Comparison of ENCODE assay signal across 1 cellular context in genomic region chr19:47231215-47232054, GRCh38.
TF ChIP-seq lines count a peak whose summit lies in the region.

No MANE protein-coding gene starts in this region.

TF ChIP-seq in K562, 482 proteins besides CTCF, POLR2A, EP300 and RAD21 (continued from another document):
- TF ChIP-seq ZNF592 (IDR thresholded peaks at IDR 0.05) = no peak
- TF ChIP-seq MYC (IDR thresholded peaks at IDR 0.05; ENCODE audit: low read depth, low read length) = peak; percentile 24
- TF ChIP-seq MYC (CRISPR knock-in tag; IDR thresholded peaks at IDR 0.05; ENCODE audit: borderline replicate concordance, low read depth) = peak; percentile 51; the same call in 1 of the 2 replicates
- TF ChIP-seq FOXP1 (CRISPR knock-in tag; IDR thresholded peaks at IDR 0.05) = no peak
- peak in 1 of 2 experiments; percentile 60; a peak in 1 of 4 replicates for TF ChIP-seq KDM4B (IDR thresholded peaks at IDR 0.05; ENCODE audit: borderline replicate concordance in 2 of 2, low read depth in 1 of 2)
- no peak for TF ChIP-seq CBX1 (IDR thresholded peaks at IDR 0.05; ENCODE audit: low read depth)
- TF ChIP-seq CXXC5 (CRISPR knock-in tag; IDR thresholded peaks at IDR 0.05) = peak; percentile 71; the same call in 1 of the 2 replicates
- no peak for TF ChIP-seq PHF20 (IDR thresholded peaks at IDR 0.05; ENCODE audit: partially characterized antibody)
- TF ChIP-seq ATF7 (IDR thresholded peaks at IDR 0.05) = peak; percentile 11; the same call in 1 of the 2 replicates
- TF ChIP-seq REST (CRISPR knock-in tag; IDR thresholded peaks at IDR 0.05; ENCODE audit: low read depth) = peak; percentile 84
- 0 out of 2 replicates have a peak, but pooled peaks have one; percentile 22 for TF ChIP-seq ERF (CRISPR knock-in tag; IDR thresholded peaks at IDR 0.05)
- TF ChIP-seq MIER1 (IDR thresholded peaks at IDR 0.05; ENCODE audit: low read depth) = no peak
- no peak for TF ChIP-seq GTF2A2 (tag; IDR thresholded peaks at IDR 0.05)
- TF ChIP-seq TBL1XR1 (IDR thresholded peaks at IDR 0.05; ENCODE audit: low read length in 2 of 2) = 0 out of 4 replicates have a peak, but pooled peaks of 1 of the 2 experiments have one; percentile 34
- peak; percentile 67; the same call in 1 of the 2 replicates for TF ChIP-seq NKRF (IDR thresholded peaks at IDR 0.05; ENCODE audit: borderline replicate concordance)
- no peak for TF ChIP-seq ATF1 (CRISPR knock-in tag; IDR thresholded peaks at IDR 0.05)
- peak; percentile 68 for TF ChIP-seq ATF1 (tag; IDR thresholded peaks at IDR 0.05)
